1 cellular context compared by ENCODE assay signal in the genomic region with DNA sequence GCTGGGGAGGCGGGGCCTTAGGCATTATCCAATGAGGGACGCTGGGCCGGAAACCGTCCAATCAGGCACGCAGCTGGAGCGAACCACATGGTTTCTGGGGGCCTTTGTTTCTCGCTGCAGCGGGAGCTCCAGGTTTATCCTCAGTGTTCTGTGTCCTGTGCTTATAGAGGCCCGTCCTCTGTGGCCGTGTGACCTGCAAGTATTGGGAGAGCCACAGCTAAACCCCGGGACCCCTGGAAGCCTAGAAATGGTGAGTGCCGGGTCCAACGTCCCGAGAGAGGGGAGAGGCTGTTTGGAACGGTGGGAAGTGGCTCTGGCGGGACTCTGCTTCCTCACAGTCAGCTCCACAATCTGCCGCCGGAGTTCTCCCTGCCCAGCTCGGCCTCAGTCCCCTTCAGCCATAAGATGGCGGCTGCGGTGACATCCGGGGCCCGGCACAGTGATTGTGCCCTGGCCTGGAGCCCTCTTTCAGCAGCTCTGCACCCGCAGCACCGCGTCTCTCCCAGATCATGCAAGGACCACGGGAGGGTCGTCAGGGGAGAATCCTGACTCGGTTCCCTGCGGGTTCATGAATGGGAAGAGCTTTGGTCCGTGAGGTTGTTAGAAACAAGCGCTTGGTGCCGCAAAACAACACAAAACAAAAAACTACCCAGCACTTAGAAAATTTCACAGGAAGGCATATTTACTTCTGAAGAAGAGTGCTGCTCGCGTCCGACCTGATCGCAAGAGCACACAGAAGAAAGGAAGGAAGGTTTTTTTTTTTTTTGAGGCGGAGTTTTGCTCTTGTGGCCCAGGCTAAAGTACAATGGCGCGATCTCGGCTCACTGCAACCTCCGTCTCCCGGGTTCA.
TF ChIP-seq lines count a peak whose summit lies in the region.

A gene (plus strand): TSS at position 133 of the 849 bp plus-strand sequence. CDS start 115 bp downstream, at position 248.

TF ChIP-seq in HepG2, 621 proteins besides CTCF, POLR2A, EP300 and RAD21 (continued from another document and continues in another):
- TF ChIP-seq, protein P1, sequence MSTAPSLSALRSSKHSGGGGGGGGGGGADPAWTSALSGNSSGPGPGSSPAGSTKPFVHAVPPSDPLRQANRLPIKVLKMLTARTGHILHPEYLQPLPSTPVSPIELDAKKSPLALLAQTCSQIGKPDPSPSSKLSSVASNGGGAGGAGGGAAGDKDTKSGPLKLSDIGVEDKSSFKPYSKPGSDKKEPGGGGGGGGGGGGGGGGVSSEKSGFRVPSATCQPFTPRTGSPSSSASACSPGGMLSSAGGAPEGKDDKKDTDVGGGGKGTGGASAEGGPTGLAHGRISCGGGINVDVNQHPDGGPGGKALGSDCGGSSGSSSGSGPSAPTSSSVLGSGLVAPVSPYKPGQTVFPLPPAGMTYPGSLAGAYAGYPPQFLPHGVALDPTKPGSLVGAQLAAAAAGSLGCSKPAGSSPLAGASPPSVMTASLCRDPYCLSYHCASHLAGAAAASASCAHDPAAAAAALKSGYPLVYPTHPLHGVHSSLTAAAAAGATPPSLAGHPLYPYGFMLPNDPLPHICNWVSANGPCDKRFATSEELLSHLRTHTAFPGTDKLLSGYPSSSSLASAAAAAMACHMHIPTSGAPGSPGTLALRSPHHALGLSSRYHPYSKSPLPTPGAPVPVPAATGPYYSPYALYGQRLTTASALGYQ (CRISPR knock-in tag; IDR thresholded peaks at IDR 0.05): 0 out of 2 replicates have a peak, but pooled peaks have one; percentile 49
- TF ChIP-seq, protein P2, sequence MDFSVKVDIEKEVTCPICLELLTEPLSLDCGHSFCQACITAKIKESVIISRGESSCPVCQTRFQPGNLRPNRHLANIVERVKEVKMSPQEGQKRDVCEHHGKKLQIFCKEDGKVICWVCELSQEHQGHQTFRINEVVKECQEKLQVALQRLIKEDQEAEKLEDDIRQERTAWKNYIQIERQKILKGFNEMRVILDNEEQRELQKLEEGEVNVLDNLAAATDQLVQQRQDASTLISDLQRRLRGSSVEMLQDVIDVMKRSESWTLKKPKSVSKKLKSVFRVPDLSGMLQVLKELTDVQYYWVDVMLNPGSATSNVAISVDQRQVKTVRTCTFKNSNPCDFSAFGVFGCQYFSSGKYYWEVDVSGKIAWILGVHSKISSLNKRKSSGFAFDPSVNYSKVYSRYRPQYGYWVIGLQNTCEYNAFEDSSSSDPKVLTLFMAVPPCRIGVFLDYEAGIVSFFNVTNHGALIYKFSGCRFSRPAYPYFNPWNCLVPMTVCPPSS (IDR thresholded peaks at IDR 0.05): no peak
- TF ChIP-seq NFYB (CRISPR knock-in tag; IDR thresholded peaks at IDR 0.05) (peak; percentile 94), ZNF44 (CRISPR knock-in tag; IDR thresholded peaks at IDR 0.05) (0 out of 2 replicates have a peak, but pooled peaks have one; percentile 49), ZNF749 (CRISPR knock-in tag; IDR thresholded peaks at IDR 0.05; ENCODE audit: borderline replicate concordance) (no peak), PHF5A (CRISPR knock-in tag; IDR thresholded peaks at IDR 0.05; ENCODE audit: low read depth, unreplicated experiment) (peak; percentile 29), SP2 (CRISPR knock-in tag; IDR thresholded peaks at IDR 0.05) (peak; percentile 74), AHR (CRISPR knock-in tag; IDR thresholded peaks at IDR 0.05) (peak; percentile 76; the same call in 1 of the 2 replicates), ZNF747 (CRISPR knock-in tag; IDR thresholded peaks at IDR 0.05; ENCODE audit: borderline replicate concordance) (no peak), KMT2B (CRISPR knock-in tag; IDR thresholded peaks at IDR 0.05) (peak; percentile 13; the same call in 1 of the 2 replicates), ZNF451 (CRISPR knock-in tag; IDR thresholded peaks at IDR 0.05) (no peak), CENPT (CRISPR knock-in tag; IDR thresholded peaks at IDR 0.05; ENCODE audit: low read depth) (0 out of 2 replicates have a peak, but pooled peaks have one; percentile 26), NFATC3 (CRISPR knock-in tag; IDR thresholded peaks at IDR 0.05) (no peak), ZMYM4 (CRISPR knock-in tag; IDR thresholded peaks at IDR 0.05) (peak; percentile 97), ZNF101 (CRISPR knock-in tag; IDR thresholded peaks at IDR 0.05; ENCODE audit: borderline replicate concordance, low read depth) (0 out of 2 replicates have a peak, but pooled peaks have one; percentile 78), KLF6 (CRISPR knock-in tag; IDR thresholded peaks at IDR 0.05) (peak; percentile 62; the same call in 1 of the 2 replicates), PLRG1 (conservative IDR thresholded peaks at IDR 0.05) (no peak), NFE2 (CRISPR knock-in tag; IDR thresholded peaks at IDR 0.05) (no peak), RBM22 (optimal IDR thresholded peaks at IDR 0.05; ENCODE audit: low read length) (no peak), ZNF430 (CRISPR knock-in tag; IDR thresholded peaks at IDR 0.05) (peak; percentile 58; the same call in 1 of the 2 replicates), NFE2L2 (IDR thresholded peaks at IDR 0.05; ENCODE audit: low read length) (no peak), MED1 (CRISPR knock-in tag; IDR thresholded peaks at IDR 0.05) (peak; percentile 63), SAP130 (CRISPR knock-in tag; IDR thresholded peaks at IDR 0.05; ENCODE audit: low read depth) (peak; percentile 87), U2AF2 (IDR thresholded peaks at IDR 0.05; ENCODE audit: low read depth, low read length) (0 out of 2 replicates have a peak, but pooled peaks have one; percentile 54), BRCA1 (CRISPR knock-in tag; IDR thresholded peaks at IDR 0.05) (peak; percentile 50; the same call in 1 of the 2 replicates), LCORL (IDR thresholded peaks at IDR 0.05) (no peak), LCORL (CRISPR knock-in tag; IDR thresholded peaks at IDR 0.05) (no peak), KDM5A (IDR thresholded peaks at IDR 0.05; ENCODE audit: borderline replicate concordance, low read length) (peak; percentile 38; the same call in 1 of the 2 replicates), SRSF1 (optimal IDR thresholded peaks at IDR 0.05; ENCODE audit: low read depth, low read length) (peak; percentile 45), YEATS4 (CRISPR knock-in tag; IDR thresholded peaks at IDR 0.05; ENCODE audit: borderline replicate concordance) (peak; percentile 62; the same call in 1 of the 2 replicates), JUNB (CRISPR knock-in tag; IDR thresholded peaks at IDR 0.05; ENCODE audit: borderline replicate concordance) (0 out of 2 replicates have a peak, but pooled peaks have one; percentile 26), ZC3H13 (CRISPR knock-in tag; IDR thresholded peaks at IDR 0.05) (no peak), YEATS2 (CRISPR knock-in tag; IDR thresholded peaks at IDR 0.05; ENCODE audit: borderline replicate concordance) (peak; percentile 60; the same call in 1 of the 2 replicates), ZNF83 (CRISPR knock-in tag; IDR thresholded peaks at IDR 0.05; ENCODE audit: borderline replicate concordance) (no peak), ZNF562 (CRISPR knock-in tag; IDR thresholded peaks at IDR 0.05; ENCODE audit: borderline replicate concordance) (no peak), POLR2AphosphoS5 (IDR thresholded peaks at IDR 0.05; ENCODE audit: low read depth, low read length) (peak; percentile 97), ZNF589 (CRISPR knock-in tag; conservative IDR thresholded peaks at IDR 0.05) (0 out of 2 replicates have a peak, but pooled peaks have one; percentile 32), ARNT2 (CRISPR knock-in tag; IDR thresholded peaks at IDR 0.05; ENCODE audit: low read depth) (peak; percentile 70; the same call in 1 of the 2 replicates), CREB1 (IDR thresholded peaks at IDR 0.05) (no peak), CREB1 (CRISPR knock-in tag; IDR thresholded peaks at IDR 0.05) (no peak), BHLHE40 (IDR thresholded peaks at IDR 0.05; ENCODE audit: low read length) (0 out of 2 replicates have a peak, but pooled peaks have one; percentile 22)
- TF ChIP-seq, protein P3, sequence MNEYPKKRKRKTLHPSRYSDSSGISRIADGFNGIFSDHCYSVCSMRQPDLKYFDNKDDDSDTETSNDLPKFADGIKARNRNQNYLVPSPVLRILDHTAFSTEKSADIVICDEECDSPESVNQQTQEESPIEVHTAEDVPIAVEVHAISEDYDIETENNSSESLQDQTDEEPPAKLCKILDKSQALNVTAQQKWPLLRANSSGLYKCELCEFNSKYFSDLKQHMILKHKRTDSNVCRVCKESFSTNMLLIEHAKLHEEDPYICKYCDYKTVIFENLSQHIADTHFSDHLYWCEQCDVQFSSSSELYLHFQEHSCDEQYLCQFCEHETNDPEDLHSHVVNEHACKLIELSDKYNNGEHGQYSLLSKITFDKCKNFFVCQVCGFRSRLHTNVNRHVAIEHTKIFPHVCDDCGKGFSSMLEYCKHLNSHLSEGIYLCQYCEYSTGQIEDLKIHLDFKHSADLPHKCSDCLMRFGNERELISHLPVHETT (CRISPR knock-in tag; conservative IDR thresholded peaks at IDR 0.05): no peak
- TF ChIP-seq, protein P4, sequence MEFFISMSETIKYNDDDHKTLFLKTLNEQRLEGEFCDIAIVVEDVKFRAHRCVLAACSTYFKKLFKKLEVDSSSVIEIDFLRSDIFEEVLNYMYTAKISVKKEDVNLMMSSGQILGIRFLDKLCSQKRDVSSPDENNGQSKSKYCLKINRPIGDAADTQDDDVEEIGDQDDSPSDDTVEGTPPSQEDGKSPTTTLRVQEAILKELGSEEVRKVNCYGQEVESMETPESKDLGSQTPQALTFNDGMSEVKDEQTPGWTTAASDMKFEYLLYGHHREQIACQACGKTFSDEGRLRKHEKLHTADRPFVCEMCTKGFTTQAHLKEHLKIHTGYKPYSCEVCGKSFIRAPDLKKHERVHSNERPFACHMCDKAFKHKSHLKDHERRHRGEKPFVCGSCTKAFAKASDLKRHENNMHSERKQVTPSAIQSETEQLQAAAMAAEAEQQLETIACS (CRISPR knock-in tag; IDR thresholded peaks at IDR 0.05): no peak
- TF ChIP-seq, protein P5, sequence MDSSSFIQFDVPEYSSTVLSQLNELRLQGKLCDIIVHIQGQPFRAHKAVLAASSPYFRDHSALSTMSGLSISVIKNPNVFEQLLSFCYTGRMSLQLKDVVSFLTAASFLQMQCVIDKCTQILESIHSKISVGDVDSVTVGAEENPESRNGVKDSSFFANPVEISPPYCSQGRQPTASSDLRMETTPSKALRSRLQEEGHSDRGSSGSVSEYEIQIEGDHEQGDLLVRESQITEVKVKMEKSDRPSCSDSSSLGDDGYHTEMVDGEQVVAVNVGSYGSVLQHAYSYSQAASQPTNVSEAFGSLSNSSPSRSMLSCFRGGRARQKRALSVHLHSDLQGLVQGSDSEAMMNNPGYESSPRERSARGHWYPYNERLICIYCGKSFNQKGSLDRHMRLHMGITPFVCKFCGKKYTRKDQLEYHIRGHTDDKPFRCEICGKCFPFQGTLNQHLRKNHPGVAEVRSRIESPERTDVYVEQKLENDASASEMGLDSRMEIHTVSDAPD (CRISPR knock-in tag; IDR thresholded peaks at IDR 0.05): no peak
- TF ChIP-seq, protein P6, sequence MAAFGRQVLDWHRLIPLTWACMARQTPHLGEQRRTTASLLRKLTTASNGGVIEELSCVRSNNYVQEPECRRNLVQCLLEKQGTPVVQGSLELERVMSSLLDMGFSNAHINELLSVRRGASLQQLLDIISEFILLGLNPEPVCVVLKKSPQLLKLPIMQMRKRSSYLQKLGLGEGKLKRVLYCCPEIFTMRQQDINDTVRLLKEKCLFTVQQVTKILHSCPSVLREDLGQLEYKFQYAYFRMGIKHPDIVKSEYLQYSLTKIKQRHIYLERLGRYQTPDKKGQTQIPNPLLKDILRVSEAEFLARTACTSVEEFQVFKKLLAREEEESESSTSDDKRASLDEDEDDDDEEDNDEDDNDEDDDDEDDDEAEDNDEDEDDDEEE (CRISPR knock-in tag; IDR thresholded peaks at IDR 0.05): no peak; the same call in 1 of the 2 replicates
- TF ChIP-seq, protein P7, sequence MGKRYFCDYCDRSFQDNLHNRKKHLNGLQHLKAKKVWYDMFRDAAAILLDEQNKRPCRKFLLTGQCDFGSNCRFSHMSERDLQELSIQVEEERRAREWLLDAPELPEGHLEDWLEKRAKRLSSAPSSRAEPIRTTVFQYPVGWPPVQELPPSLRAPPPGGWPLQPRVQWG (CRISPR knock-in tag; IDR thresholded peaks at IDR 0.05; ENCODE audit: borderline replicate concordance, low read depth): no peak
- TF ChIP-seq, protein P8, sequence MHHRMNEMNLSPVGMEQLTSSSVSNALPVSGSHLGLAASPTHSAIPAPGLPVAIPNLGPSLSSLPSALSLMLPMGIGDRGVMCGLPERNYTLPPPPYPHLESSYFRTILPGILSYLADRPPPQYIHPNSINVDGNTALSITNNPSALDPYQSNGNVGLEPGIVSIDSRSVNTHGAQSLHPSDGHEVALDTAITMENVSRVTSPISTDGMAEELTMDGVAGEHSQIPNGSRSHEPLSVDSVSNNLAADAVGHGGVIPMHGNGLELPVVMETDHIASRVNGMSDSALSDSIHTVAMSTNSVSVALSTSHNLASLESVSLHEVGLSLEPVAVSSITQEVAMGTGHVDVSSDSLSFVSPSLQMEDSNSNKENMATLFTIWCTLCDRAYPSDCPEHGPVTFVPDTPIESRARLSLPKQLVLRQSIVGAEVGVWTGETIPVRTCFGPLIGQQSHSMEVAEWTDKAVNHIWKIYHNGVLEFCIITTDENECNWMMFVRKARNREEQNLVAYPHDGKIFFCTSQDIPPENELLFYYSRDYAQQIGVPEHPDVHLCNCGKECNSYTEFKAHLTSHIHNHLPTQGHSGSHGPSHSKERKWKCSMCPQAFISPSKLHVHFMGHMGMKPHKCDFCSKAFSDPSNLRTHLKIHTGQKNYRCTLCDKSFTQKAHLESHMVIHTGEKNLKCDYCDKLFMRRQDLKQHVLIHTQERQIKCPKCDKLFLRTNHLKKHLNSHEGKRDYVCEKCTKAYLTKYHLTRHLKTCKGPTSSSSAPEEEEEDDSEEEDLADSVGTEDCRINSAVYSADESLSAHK (CRISPR knock-in tag; IDR thresholded peaks at IDR 0.05; ENCODE audit: borderline replicate concordance): peak; percentile 23; the same call in 1 of the 2 replicates
- TF ChIP-seq, protein P9, sequence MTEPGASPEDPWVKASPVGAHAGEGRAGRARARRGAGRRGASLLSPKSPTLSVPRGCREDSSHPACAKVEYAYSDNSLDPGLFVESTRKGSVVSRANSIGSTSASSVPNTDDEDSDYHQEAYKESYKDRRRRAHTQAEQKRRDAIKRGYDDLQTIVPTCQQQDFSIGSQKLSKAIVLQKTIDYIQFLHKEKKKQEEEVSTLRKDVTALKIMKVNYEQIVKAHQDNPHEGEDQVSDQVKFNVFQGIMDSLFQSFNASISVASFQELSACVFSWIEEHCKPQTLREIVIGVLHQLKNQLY (CRISPR knock-in tag; IDR thresholded peaks at IDR 0.05): no peak
- TF ChIP-seq, protein P10, sequence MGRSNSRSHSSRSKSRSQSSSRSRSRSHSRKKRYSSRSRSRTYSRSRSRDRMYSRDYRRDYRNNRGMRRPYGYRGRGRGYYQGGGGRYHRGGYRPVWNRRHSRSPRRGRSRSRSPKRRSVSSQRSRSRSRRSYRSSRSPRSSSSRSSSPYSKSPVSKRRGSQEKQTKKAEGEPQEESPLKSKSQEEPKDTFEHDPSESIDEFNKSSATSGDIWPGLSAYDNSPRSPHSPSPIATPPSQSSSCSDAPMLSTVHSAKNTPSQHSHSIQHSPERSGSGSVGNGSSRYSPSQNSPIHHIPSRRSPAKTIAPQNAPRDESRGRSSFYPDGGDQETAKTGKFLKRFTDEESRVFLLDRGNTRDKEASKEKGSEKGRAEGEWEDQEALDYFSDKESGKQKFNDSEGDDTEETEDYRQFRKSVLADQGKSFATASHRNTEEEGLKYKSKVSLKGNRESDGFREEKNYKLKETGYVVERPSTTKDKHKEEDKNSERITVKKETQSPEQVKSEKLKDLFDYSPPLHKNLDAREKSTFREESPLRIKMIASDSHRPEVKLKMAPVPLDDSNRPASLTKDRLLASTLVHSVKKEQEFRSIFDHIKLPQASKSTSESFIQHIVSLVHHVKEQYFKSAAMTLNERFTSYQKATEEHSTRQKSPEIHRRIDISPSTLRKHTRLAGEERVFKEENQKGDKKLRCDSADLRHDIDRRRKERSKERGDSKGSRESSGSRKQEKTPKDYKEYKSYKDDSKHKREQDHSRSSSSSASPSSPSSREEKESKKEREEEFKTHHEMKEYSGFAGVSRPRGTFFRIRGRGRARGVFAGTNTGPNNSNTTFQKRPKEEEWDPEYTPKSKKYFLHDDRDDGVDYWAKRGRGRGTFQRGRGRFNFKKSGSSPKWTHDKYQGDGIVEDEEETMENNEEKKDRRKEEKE (IDR thresholded peaks at IDR 0.05): no peak
